In the genomic region with DNA sequence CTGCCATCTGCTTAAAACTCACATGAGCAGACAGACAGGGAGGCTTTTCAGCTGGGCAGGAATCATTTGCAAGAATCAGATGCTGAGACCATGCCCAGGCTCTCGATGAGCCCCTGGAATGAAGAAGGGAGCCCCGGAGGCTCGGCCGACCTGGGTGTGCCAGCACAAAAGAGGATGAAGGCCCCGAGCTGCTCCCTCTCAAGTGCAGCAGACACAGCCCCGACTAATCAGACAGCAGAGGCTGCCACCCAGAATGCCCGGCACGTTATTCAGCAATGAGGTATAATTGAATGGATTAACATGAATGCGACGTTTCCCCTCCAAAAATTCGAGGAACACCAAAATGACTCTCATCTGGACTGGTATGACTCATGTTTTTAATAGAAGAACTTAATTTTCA, we compare ENCODE assay signal across 14 cellular contexts. TPM values are rescaled to one million over a fixed set of nuclear protein-coding genes. Genes with fewer than 3 reads are reported as not detected.
DNase-seq lines count a peak whose midpoint lies in the region; ATAC-seq and TF ChIP-seq lines count a peak whose summit lies in the region.
"Had no signal": no experiment of that assay in that cellular context is flagged by ENCODE, and none has a peak within 500 bp of the region (broad histone marks: within the 10 kb centered on the region; RNA-seq: fewer than 3 reads in every experiment).

No MANE protein-coding gene starts in this region.

- CTCF ChIA-PET in activated CD4-positive, alpha-beta memory T cell treated with anti-CD3 and anti-CD28 coated beads for 36 hours (lab: Charles Lee): interaction anchor here (1.3 to 1.8 kb wide), 4 partner anchors 9 to 53 kb away, joined by 3 to 7 read pairs (median 4); no protein-coding TSS in a partner anchor
- CTCF ChIA-PET in Caco-2 (lab: Charles Lee): no interaction called here

- no peaks in the 10 kb centered on the region for H3K27me3 ChIP-seq in Caco-2 (replicated peaks; ENCODE audit: control insufficient read depth, insufficient read depth, low read length)
- H3K27me3 ChIP-seq: tibial nerve had no signal

- TF ChIP-seq CTCF in Caco-2 (IDR thresholded peaks at IDR 0.05; ENCODE audit: insufficient read depth in 1 of 2, low read depth in 1 of 2, low read length in 1 of 2, severe bottlenecking in 1 of 2, unreplicated experiment in 1 of 2): no peak

- peaks cover 96% of the 10 kb centered on the region for H3K4me1 Mint-ChIP-seq in activated CD4-positive, alpha-beta memory T cell treated with anti-CD3 and anti-CD28 coated beads for 36 hours (ENCODE audit: low read depth)
- peaks cover 96% of the 10 kb centered on the region for H3K4me1 Mint-ChIP-seq in central memory CD8-positive, alpha-beta T cell
- no peaks in the 10 kb centered on the region for H3K4me1 Mint-ChIP-seq in Caco-2 (ENCODE audit: low read depth, unreplicated experiment)
- H3K4me1 Mint-ChIP-seq: naive B cell had no signal

- H3K9me3 ChIP-seq in Caco-2: no peaks in the 10 kb centered on the region
- H3K9me3 ChIP-seq: lower lobe of right lung, psoas muscle, tibial nerve had no signal

- H3K36me3 Mint-ChIP-seq in activated CD4-positive, alpha-beta memory T cell treated with anti-CD3 and anti-CD28 coated beads for 36 hours: peaks cover 25% of the 10 kb centered on the region
- peaks cover 52% of the 10 kb centered on the region for H3K36me3 Mint-ChIP-seq in central memory CD8-positive, alpha-beta T cell (ENCODE audit: insufficient read depth)
- no peaks in the 10 kb centered on the region for H3K36me3 Mint-ChIP-seq in Caco-2 (ENCODE audit: insufficient read depth, unreplicated experiment)
- H3K36me3 Mint-ChIP-seq: naive B cell had no signal

- no TSS peak for BruUV-seq in Caco-2 (replicated peaks; lab: Mats Ljungman, UMichigan)

- H3K4me1 ChIP-seq in Caco-2: no peaks in the 10 kb centered on the region
- H3K4me1 ChIP-seq: lower lobe of right lung, psoas muscle had no signal

- ATAC-seq in central memory CD8-positive, alpha-beta T cell (replicated peaks; ENCODE audit: extremely low read depth, poor library complexity, severe bottlenecking): no peak
- peak; percentile 35 for ATAC-seq in stimulated activated naive CD8-positive, alpha-beta T cell treated with anti-CD3 and anti-CD28 coated beads, Interleukin-15, Interleukin-2, amounts not matched to agents 100 U/mL and 50 U/mL, for 24 hours
- ATAC-seq: psoas muscle had no signal

- intact Hi-C loops in activated CD4-positive, alpha-beta memory T cell treated with anti-CD3 and anti-CD28 coated beads for 36 hours (cut with micrococcal nuclease): loop anchor here (1.0 to 2.0 kb wide), 3 partner anchors 8 to 18 kb away; no protein-coding TSS in a partner anchor
- intact Hi-C loops in Caco-2 (cut with micrococcal nuclease; ENCODE audit: unreplicated experiment): no loop called here

- H3K4me3 Mint-ChIP-seq in activated CD4-positive, alpha-beta memory T cell treated with anti-CD3 and anti-CD28 coated beads for 36 hours: peak overlapping the region; percentile 65
- peak overlapping the region; percentile 64 for H3K4me3 Mint-ChIP-seq in central memory CD8-positive, alpha-beta T cell
- H3K4me3 Mint-ChIP-seq in Caco-2 (ENCODE audit: unreplicated experiment): no peak overlapping the region
- H3K4me3 Mint-ChIP-seq: naive B cell had no signal

- DNase-seq in activated effector memory CD4-positive, alpha-beta T cell treated with anti-CD3 and anti-CD28 coated beads, Interleukin-2, amount 50 U/mL, for 16 hours: peak; percentile 83
- DNase-seq in activated effector memory CD4-positive, alpha-beta T cell treated with Interleukin-2 at 50 U/mL for 16 hours: no peak
- peak; percentile 67 for DNase-seq in activated CD4-positive, alpha-beta memory T cell treated with anti-CD3 and anti-CD28 coated beads for 36 hours
- DNase-seq in central memory CD8-positive, alpha-beta T cell (ENCODE audit: low spot score in 2 of 2): no peak
- DNase-seq in stimulated activated naive CD8-positive, alpha-beta T cell treated with anti-CD3 and anti-CD28 coated beads, Interleukin-15, Interleukin-2, amounts not matched to agents 100 U/mL and 50 U/mL, for 24 hours: no peak
- DNase-seq in Caco-2: no peak
- DNase-seq in hippocampal formation (lab: John Stamatoyannopoulos, UW): no peak
- DNase-seq in COLO668 (lab: John Stamatoyannopoulos, UW; ENCODE audit: unreplicated experiment): no peak
- DNase-seq: lower lobe of right lung, naive B cell, psoas muscle had no signal

- H3K9me3 Mint-ChIP-seq in activated CD4-positive, alpha-beta memory T cell treated with anti-CD3 and anti-CD28 coated beads for 36 hours: no peaks in the 10 kb centered on the region
- H3K9me3 Mint-ChIP-seq in central memory CD8-positive, alpha-beta T cell: no peaks in the 10 kb centered on the region
- H3K9me3 Mint-ChIP-seq in Caco-2 (ENCODE audit: unreplicated experiment): no peaks in the 10 kb centered on the region

- POLR2A ChIA-PET in activated CD4-positive, alpha-beta memory T cell treated with anti-CD3 and anti-CD28 coated beads for 36 hours (lab: Charles Lee): interaction anchor here (1.0 to 2.5 kb wide), 8 partner anchors 9 to 59 kb away, joined by 3 to 10 read pairs (median 4); a partner anchor contains a TSS
- POLR2A ChIA-PET in Caco-2 (lab: Charles Lee): no interaction called here

- H3K36me3 ChIP-seq in Caco-2 (ENCODE audit: control insufficient read depth, insufficient read depth, low read length): no peaks in the 10 kb centered on the region
- H3K36me3 ChIP-seq: lower lobe of right lung, tibial nerve had no signal

- no peak overlapping the region for H3K4me3 ChIP-seq in Caco-2 (ENCODE audit: low read depth, low read length)
- H3K4me3 ChIP-seq: lower lobe of right lung, psoas muscle, tibial nerve had no signal

- H3K27ac Mint-ChIP-seq in activated CD4-positive, alpha-beta memory T cell treated with anti-CD3 and anti-CD28 coated beads for 36 hours: peak overlapping the region; percentile 91
- H3K27ac Mint-ChIP-seq in central memory CD8-positive, alpha-beta T cell (ENCODE audit: low read depth): peak overlapping the region; percentile 92
- no peak overlapping the region for H3K27ac Mint-ChIP-seq in Caco-2 (ENCODE audit: unreplicated experiment)
- H3K27ac Mint-ChIP-seq: naive B cell had no signal

- H3K27me3 Mint-ChIP-seq in activated CD4-positive, alpha-beta memory T cell treated with anti-CD3 and anti-CD28 coated beads for 36 hours: no peaks in the 10 kb centered on the region
- no peaks in the 10 kb centered on the region for H3K27me3 Mint-ChIP-seq in central memory CD8-positive, alpha-beta T cell
- H3K27me3 Mint-ChIP-seq in Caco-2 (ENCODE audit: insufficient read depth, unreplicated experiment): peaks cover 3% of the 10 kb centered on the region
- H3K27me3 Mint-ChIP-seq: naive B cell had no signal

RNA-seq across cellular contexts. Expression of a gene that starts 58.9 kb away (rescaled TPM):
- 10 to 100 TPM; 48.9 to 49.1 TPM for total RNA-seq in activated CD4-positive, alpha-beta memory T cell treated with anti-CD3 and anti-CD28 coated beads for 36 hours
- 0.05 TPM in 1 of 2 replicates, not detected in the other for total RNA-seq in Caco-2 (2022)
- total RNA-seq: fibroblast of villous mesenchyme, NCI-H460 had no signal

Comparison
In these comparisons a context has a peak if more than half of its experiments do, and no peak if none do; other contexts are left out.
1. DNase-seq: peak in activated effector memory CD4-positive, alpha-beta T cell treated with anti-CD3 and anti-CD28 coated beads, Interleukin-2, amount 50 U/mL, for 16 hours (single experiment) and activated CD4-positive, alpha-beta memory T cell treated with anti-CD3 and anti-CD28 coated beads for 36 hours (single experiment); none in activated effector memory CD4-positive, alpha-beta T cell treated with Interleukin-2 at 50 U/mL for 16 hours (single experiment), central memory CD8-positive, alpha-beta T cell (0 of 2), stimulated activated naive CD8-positive, alpha-beta T cell treated with anti-CD3 and anti-CD28 coated beads, Interleukin-15, Interleukin-2, amounts not matched to agents 100 U/mL and 50 U/mL, for 24 hours (single experiment), Caco-2 (0 of 2), hippocampal formation (0 of 2) and COLO668 (single experiment).
2. RNA of a gene that starts 58.9 kb away (total RNA-seq): 48.9 to 49.1 TPM in activated CD4-positive, alpha-beta memory T cell treated with anti-CD3 and anti-CD28 coated beads for 36 hours; 0.05 TPM in Caco-2; every median in the first group is over 10 times any median in the second.